In the genomic region with DNA sequence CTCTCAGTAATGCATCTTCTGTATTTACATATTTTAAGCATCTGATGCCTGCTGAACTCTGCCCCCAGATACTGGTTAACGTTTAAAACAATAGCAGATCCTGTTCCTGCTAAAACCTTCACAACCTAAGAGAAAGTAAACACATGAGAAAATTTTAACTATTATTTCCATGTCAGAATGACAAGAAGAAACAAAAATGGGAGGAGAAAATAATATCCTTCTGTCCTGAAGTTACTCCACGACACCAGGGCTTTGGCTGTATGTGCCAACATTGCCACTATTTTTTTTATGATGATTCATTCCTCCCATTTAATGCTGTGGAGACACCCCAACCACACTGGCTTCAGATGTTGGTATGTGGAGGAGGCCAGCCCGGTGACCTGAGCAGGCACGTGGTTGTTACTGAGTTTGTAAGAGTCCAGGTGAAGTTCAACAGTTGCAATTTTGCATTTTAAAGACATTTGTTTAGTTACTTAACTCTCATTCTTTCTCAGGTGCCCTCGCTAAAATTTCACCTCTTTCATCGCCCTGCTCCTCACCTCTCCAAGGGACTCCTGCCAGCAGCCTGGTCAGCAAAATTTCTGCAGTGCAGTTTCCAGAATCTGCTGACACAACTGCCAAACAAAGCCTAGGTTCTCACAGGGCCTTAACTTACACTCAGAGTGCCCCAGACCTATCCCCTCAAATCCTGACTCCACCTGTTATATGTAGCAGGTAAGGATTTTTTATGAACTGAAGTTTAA, we compare ENCODE assay signal across 11 cellular contexts.
DNase-seq lines count a peak whose midpoint lies in the region; ATAC-seq and TF ChIP-seq lines count a peak whose summit lies in the region.
"Had no signal": no experiment of that assay in that cellular context is flagged by ENCODE, and none has a peak within 500 bp of the region (broad histone marks: within the 10 kb centered on the region; RNA-seq: fewer than 3 reads in every experiment).

No MANE protein-coding gene starts in this region.

- DNase-seq in EL: peak; percentile 44
- DNase-seq in fibroblast of the conjunctiva (ENCODE audit: low read depth): peak; percentile 33
- no peak for DNase-seq in omental fat pad (ENCODE audit: low spot score)
- DNase-seq in NCI-H1694 treated with DMSO at 0.1 percent for 48 hours (lab: John Stamatoyannopoulos, UW): no peak
- DNase-seq in naive thymus-derived CD8-positive, alpha-beta T cell: no peak
- no peak for DNase-seq in pons (ENCODE audit: low spot score)
- DNase-seq: activated CD4-positive, alpha-beta memory T cell treated with anti-CD3 and anti-CD28 coated beads for 36 hours; Karpas-422 had no signal

- no peak overlapping the region for H3K27ac Mint-ChIP-seq in naive thymus-derived CD8-positive, alpha-beta T cell
- H3K27ac Mint-ChIP-seq: activated CD4-positive, alpha-beta memory T cell treated with anti-CD3 and anti-CD28 coated beads for 36 hours; dendritic cell treated with granulocyte-macrophage colony-stimulating factor and Interleukin-4, amounts not matched to agents 40 ng/mL and 50 ng/mL, for 4 days had no signal

- POLR2A ChIA-PET in naive thymus-derived CD8-positive, alpha-beta T cell (lab: Charles Lee): no interaction called here

- peaks cover 0 to 3% (median 0%) of the 10 kb centered on the region in 5 donors for H3K27me3 Mint-ChIP-seq in naive thymus-derived CD8-positive, alpha-beta T cell
- H3K27me3 Mint-ChIP-seq: activated CD4-positive, alpha-beta memory T cell treated with anti-CD3 and anti-CD28 coated beads for 36 hours; dendritic cell treated with granulocyte-macrophage colony-stimulating factor and Interleukin-4, amounts not matched to agents 40 ng/mL and 50 ng/mL, for 4 days had no signal

- no peaks in the 10 kb centered on the region for H3K4me1 Mint-ChIP-seq in naive thymus-derived CD8-positive, alpha-beta T cell

- H3K9me3 Mint-ChIP-seq in naive thymus-derived CD8-positive, alpha-beta T cell: peaks cover 0 to 3% (median 0%) of the 10 kb centered on the region in 9 donors
- H3K9me3 Mint-ChIP-seq: activated CD4-positive, alpha-beta memory T cell treated with anti-CD3 and anti-CD28 coated beads for 36 hours; dendritic cell treated with granulocyte-macrophage colony-stimulating factor and Interleukin-4, amounts not matched to agents 40 ng/mL and 50 ng/mL, for 4 days had no signal

- H3K36me3 Mint-ChIP-seq in naive thymus-derived CD8-positive, alpha-beta T cell: no peaks in the 10 kb centered on the region
- H3K36me3 Mint-ChIP-seq: activated CD4-positive, alpha-beta memory T cell treated with anti-CD3 and anti-CD28 coated beads for 36 hours had no signal

- peak; percentile 76 for ATAC-seq in SK-N-SH treated with all-trans-retinoic acid at 6 μM for 48 hours
- ATAC-seq in omental fat pad (ENCODE audit: low FRiP score): peak; percentile 71
- no peak for ATAC-seq in naive thymus-derived CD8-positive, alpha-beta T cell
- ATAC-seq in GM21825 (IDR thresholded peaks at IDR 0.05; ENCODE audit: unreplicated experiment): no peak

- no peak overlapping the region for H3K4me3 Mint-ChIP-seq in naive thymus-derived CD8-positive, alpha-beta T cell
- H3K4me3 Mint-ChIP-seq: activated CD4-positive, alpha-beta memory T cell treated with anti-CD3 and anti-CD28 coated beads for 36 hours; dendritic cell treated with granulocyte-macrophage colony-stimulating factor and Interleukin-4, amounts not matched to agents 40 ng/mL and 50 ng/mL, for 4 days had no signal

- TF ChIP-seq CTCF in omental fat pad (IDR thresholded peaks at IDR 0.05): no peak

TF ChIP-seq in SK-N-SH treated with all-trans-retinoic acid at 6 μM for 48 hours, 23 proteins besides CTCF, POLR2A, EP300 and RAD21:
- TF ChIP-seq PPARA (CRISPR knock-in tag; IDR thresholded peaks at IDR 0.05; ENCODE audit: borderline replicate concordance) (no peak), SNAI2 (CRISPR knock-in tag; IDR thresholded peaks at IDR 0.05) (no peak), ZC3H10 (CRISPR knock-in tag; IDR thresholded peaks at IDR 0.05) (no peak), ESRRG (CRISPR knock-in tag; IDR thresholded peaks at IDR 0.05) (no peak), ARNTL (CRISPR knock-in tag; IDR thresholded peaks at IDR 0.05; ENCODE audit: borderline replicate concordance, low read depth) (no peak), ZNF565 (CRISPR knock-in tag; conservative IDR thresholded peaks at IDR 0.05; ENCODE audit: low read depth) (no peak), TSHZ2 (CRISPR knock-in tag; IDR thresholded peaks at IDR 0.05) (no peak), BACH2 (CRISPR knock-in tag; IDR thresholded peaks at IDR 0.05; ENCODE audit: borderline replicate concordance) (no peak), TCF4 (CRISPR knock-in tag; IDR thresholded peaks at IDR 0.05; ENCODE audit: borderline replicate concordance) (no peak), TOX (CRISPR knock-in tag; IDR thresholded peaks at IDR 0.05; ENCODE audit: borderline replicate concordance) (no peak), RARB (CRISPR knock-in tag; IDR thresholded peaks at IDR 0.05) (no peak), CREB5 (CRISPR knock-in tag; IDR thresholded peaks at IDR 0.05; ENCODE audit: low read depth) (no peak)
- TF ChIP-seq, protein P1, sequence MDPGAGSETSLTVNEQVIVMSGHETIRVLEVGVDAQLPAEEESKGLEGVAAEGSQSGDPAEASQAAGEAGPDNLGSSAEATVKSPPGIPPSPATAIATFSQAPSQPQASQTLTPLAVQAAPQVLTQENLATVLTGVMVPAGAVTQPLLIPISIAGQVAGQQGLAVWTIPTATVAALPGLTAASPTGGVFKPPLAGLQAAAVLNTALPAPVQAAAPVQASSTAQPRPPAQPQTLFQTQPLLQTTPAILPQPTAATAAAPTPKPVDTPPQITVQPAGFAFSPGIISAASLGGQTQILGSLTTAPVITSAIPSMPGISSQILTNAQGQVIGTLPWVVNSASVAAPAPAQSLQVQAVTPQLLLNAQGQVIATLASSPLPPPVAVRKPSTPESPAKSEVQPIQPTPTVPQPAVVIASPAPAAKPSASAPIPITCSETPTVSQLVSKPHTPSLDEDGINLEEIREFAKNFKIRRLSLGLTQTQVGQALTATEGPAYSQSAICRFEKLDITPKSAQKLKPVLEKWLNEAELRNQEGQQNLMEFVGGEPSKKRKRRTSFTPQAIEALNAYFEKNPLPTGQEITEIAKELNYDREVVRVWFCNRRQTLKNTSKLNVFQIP (CRISPR knock-in tag; IDR thresholded peaks at IDR 0.05; ENCODE audit: borderline replicate concordance, low read depth): no peak
- TF ChIP-seq, protein P2, sequence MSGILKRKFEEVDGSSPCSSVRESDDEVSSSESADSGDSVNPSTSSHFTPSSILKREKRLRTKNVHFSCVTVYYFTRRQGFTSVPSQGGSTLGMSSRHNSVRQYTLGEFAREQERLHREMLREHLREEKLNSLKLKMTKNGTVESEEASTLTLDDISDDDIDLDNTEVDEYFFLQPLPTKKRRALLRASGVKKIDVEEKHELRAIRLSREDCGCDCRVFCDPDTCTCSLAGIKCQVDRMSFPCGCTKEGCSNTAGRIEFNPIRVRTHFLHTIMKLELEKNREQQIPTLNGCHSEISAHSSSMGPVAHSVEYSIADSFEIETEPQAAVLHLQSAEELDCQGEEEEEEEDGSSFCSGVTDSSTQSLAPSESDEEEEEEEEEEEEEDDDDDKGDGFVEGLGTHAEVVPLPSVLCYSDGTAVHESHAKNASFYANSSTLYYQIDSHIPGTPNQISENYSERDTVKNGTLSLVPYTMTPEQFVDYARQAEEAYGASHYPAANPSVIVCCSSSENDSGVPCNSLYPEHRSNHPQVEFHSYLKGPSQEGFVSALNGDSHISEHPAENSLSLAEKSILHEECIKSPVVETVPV (CRISPR knock-in tag; IDR thresholded peaks at IDR 0.05): no peak

Comparison
In these comparisons a context has a peak if more than half of its experiments do, and no peak if none do; other contexts are left out.
1. DNase-seq: peak in EL (single experiment) and fibroblast of the conjunctiva (single experiment); none in omental fat pad (single experiment), NCI-H1694 treated with DMSO at 0.1 percent for 48 hours (single experiment), naive thymus-derived CD8-positive, alpha-beta T cell (0 of 10) and pons (single experiment).
2. ATAC-seq: peak in SK-N-SH treated with all-trans-retinoic acid at 6 μM for 48 hours (single experiment) and omental fat pad (single experiment); none in naive thymus-derived CD8-positive, alpha-beta T cell (0 of 2) and GM21825 (single experiment).